9 cellular contexts compared by ENCODE assay signal in genomic region chr11:102047305-102047924, GRCh38. TPM values are rescaled to one million over a fixed set of nuclear protein-coding genes. Genes with fewer than 3 reads are reported as not detected.
DNase-seq lines count a peak whose midpoint lies in the region; ATAC-seq, FAIRE-seq and TF ChIP-seq lines count a peak whose summit lies in the region.
"Had no signal": no experiment of that assay in that cellular context is flagged by ENCODE, and none has a peak within 500 bp of the region (broad histone marks: within the 10 kb centered on the region; RNA-seq: fewer than 3 reads in every experiment).

Gene CFAP300 (plus strand): TSS chr11:102047437. CDS start chr11:102047471, 34 bp downstream.

- peak in 1 of 2 donors; percentile 24 for TF ChIP-seq POLR2A in heart left ventricle (IDR thresholded peaks at IDR 0.05)

- H3K36me3 ChIP-seq in heart left ventricle: no peaks in the 10 kb centered on the region
- no peaks in the 10 kb centered on the region for H3K36me3 ChIP-seq in osteoblast (ENCODE audit: insufficient read depth, low read length)

- DNase-seq in D721Med (ENCODE audit: insufficient read length, low spot score) (peak; percentile 75), RPMI8226 (peak; percentile 31), heart left ventricle (peak; percentile 88 to 94 (median 90)), osteoblast (ENCODE audit: insufficient read length, low spot score, missing footprints) (peak; percentile 94), ureter (ENCODE audit: low spot score) (peak; percentile 89)
- peak; percentile 53 for DNase-seq in activated naive CD8-positive, alpha-beta T cell treated with anti-CD3 and anti-CD28 coated beads, Interleukin-2, amount 50 U/mL, for 24 hours

- H3K36me3 Mint-ChIP-seq in activated naive CD8-positive, alpha-beta T cell treated with anti-CD3 and anti-CD28 coated beads, Interleukin-2, amount 50 U/mL, for 24 hours (ENCODE audit: low read depth): no peaks in the 10 kb centered on the region

- H3K4me3 ChIP-seq in heart left ventricle: peak within 1 kb of the TSS; percentile 15 to 62 (median 56)
- peak within 1 kb of the TSS; percentile 86 for H3K4me3 ChIP-seq in osteoblast (ENCODE audit: insufficient read depth, low read length)

- peak within 1 kb of the TSS; percentile 51 for H3K4me3 Mint-ChIP-seq in activated naive CD8-positive, alpha-beta T cell treated with anti-CD3 and anti-CD28 coated beads, Interleukin-2, amount 50 U/mL, for 24 hours

- no peak for FAIRE-seq in D721Med (lab: Jason Lieb, UNC)

- no peak for TF ChIP-seq CTCF in D721Med (IDR thresholded peaks at IDR 0.05; ENCODE audit: insufficient read depth, missing control alignments)
- TF ChIP-seq CTCF in heart left ventricle (IDR thresholded peaks at IDR 0.05): no peak
- TF ChIP-seq CTCF in osteoblast (IDR thresholded peaks at IDR 0.05; ENCODE audit: extremely low read depth, low read depth, low read length): no peak

- peaks cover 6% of the 10 kb centered on the region for H3K9me3 Mint-ChIP-seq in activated naive CD8-positive, alpha-beta T cell treated with anti-CD3 and anti-CD28 coated beads, Interleukin-2, amount 50 U/mL, for 24 hours

- whole genome bisulfite sequencing in heart left ventricle, 4 donors: 2 to 3% (median 2%) methylated on average over 42 to 45 of the region's 45 CpGs

- ATAC-seq in HG03439 (IDR thresholded peaks at IDR 0.05; ENCODE audit: unreplicated experiment): peak; percentile 84
- ATAC-seq in activated naive CD8-positive, alpha-beta T cell treated with anti-CD3 and anti-CD28 coated beads, Interleukin-2, amount 50 U/mL, for 24 hours: peak; percentile 79
- peak; percentile 51 to 97 (median 93) for ATAC-seq in heart left ventricle
- no peak for ATAC-seq in GM19452 (IDR thresholded peaks at IDR 0.05; ENCODE audit: unreplicated experiment)

- H3K9me3 ChIP-seq in heart left ventricle: no peaks in the 10 kb centered on the region
- H3K9me3 ChIP-seq in osteoblast (ENCODE audit: low read depth, low read length): no peaks in the 10 kb centered on the region

- H3K4me1 Mint-ChIP-seq in activated naive CD8-positive, alpha-beta T cell treated with anti-CD3 and anti-CD28 coated beads, Interleukin-2, amount 50 U/mL, for 24 hours: peaks cover 5% of the 10 kb centered on the region

- H3K27ac ChIP-seq in heart left ventricle (peak within 1 kb of the TSS in 9 of 12 donors; percentile 29 to 76 (median 66)), osteoblast (ENCODE audit: low read depth, low read length) (peak within 1 kb of the TSS; percentile 88)
- H3K27ac ChIP-seq: HL-60 had no signal

- no peaks in the 10 kb centered on the region for H3K79me2 ChIP-seq in osteoblast (ENCODE audit: insufficient read depth, low read length)

- H2AFZ ChIP-seq in osteoblast (ENCODE audit: low read length): peak within 1 kb of the TSS; percentile 86

- no peak within 1 kb of the TSS for H3K27ac Mint-ChIP-seq in activated naive CD8-positive, alpha-beta T cell treated with anti-CD3 and anti-CD28 coated beads, Interleukin-2, amount 50 U/mL, for 24 hours

- no peaks in the 10 kb centered on the region for H4K20me1 ChIP-seq in osteoblast (ENCODE audit: insufficient read depth, low read length)

- H3K27me3 Mint-ChIP-seq in activated naive CD8-positive, alpha-beta T cell treated with anti-CD3 and anti-CD28 coated beads, Interleukin-2, amount 50 U/mL, for 24 hours: peaks cover 43% of the 10 kb centered on the region

- peaks cover 0 to 10% (median 0%) of the 10 kb centered on the region in 12 donors for H3K4me1 ChIP-seq in heart left ventricle
- peaks cover 5% of the 10 kb centered on the region for H3K4me1 ChIP-seq in osteoblast (ENCODE audit: insufficient read depth, low read length)

- H3K4me2 ChIP-seq in osteoblast (ENCODE audit: insufficient read depth, low read length): peak within 1 kb of the TSS; percentile 91

- intact Hi-C loops in heart left ventricle (cut with DNase I): no loop called here

- H3K27me3 ChIP-seq in heart left ventricle: peaks cover 0 to 27% (median 13%) of the 10 kb centered on the region in 9 donors
- H3K27me3 ChIP-seq in osteoblast (ENCODE audit: insufficient read depth, low read length): no peaks in the 10 kb centered on the region

RNA-seq across cellular contexts. Expression of gene CFAP300, which starts in this region (rescaled TPM):
- total RNA-seq in heart left ventricle: under 1 TPM in 7 of 9 donors, not detected in 2; 0.28 to 0.83 (median 0.50) TPM
- under 1 TPM; 0.15 to 0.50 TPM for polyA plus RNA-seq in heart left ventricle
- total RNA-seq in osteoblast: 6.5 and 11.5 TPM in 2 replicates
- 9.7 TPM for total RNA-seq in ureter

Comparison
In these comparisons a context has a peak if more than half of its experiments do, and no peak if none do; other contexts are left out.
1. Peak in DNase-seq, ATAC-seq, H3K4me3 ChIP-seq and H3K27ac ChIP-seq in heart left ventricle; RNA of the gene not detected or under 1 TPM.
2. DNase-seq: peak in every context shown above with its lines; median percentile 94 in osteoblast; 90 in heart left ventricle; 89 in ureter; 75 in D721Med; 53 in activated naive CD8-positive, alpha-beta T cell treated with anti-CD3 and anti-CD28 coated beads, Interleukin-2, amount 50 U/mL, for 24 hours; 31 in RPMI8226.